ENCODE assay signal across 8 cellular contexts in the genomic region with DNA sequence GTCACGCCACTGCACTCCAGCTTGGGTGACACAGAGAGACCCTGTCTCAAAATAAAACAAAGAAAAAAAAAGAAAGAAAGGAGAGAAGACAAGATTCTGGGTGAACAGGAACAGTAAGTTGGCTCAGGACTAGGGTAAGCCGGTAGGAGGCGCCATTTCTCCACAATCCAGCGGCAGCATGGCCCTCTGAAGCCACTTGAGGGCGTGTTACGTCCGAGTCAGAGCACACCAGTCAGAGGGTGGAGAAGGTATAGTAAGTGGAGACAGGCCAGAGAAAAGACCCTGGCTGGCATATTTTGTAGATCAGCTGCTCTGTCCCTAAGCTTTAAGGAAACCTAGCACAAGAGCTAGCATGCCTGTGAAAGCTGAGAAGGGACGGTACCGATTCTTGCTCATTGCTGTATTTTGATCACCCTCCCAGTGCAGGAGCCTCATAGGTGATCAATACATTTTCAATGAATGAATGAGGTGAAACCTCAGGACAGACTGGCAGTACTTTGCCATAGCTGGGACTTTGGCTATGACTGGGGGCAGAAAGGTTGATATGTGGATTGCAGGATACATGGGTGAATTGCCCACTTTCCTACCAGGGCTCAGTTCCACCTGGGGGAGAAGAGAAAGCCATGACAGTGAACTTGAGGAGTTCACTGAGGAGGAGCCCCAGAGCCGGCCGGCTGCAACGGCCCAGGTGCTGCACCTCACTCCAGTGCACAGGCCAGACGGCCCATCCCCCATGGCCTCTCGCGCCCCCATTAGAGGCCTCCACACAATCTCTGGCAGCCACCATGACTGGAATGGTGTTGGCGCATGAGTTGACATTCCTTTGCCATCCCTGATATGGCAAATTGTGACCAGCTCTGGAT. TPM values are rescaled to one million over a fixed set of nuclear protein-coding genes. Genes with fewer than 3 reads are reported as not detected.
DNase-seq lines count a peak whose midpoint lies in the region; FAIRE-seq and TF ChIP-seq lines count a peak whose summit lies in the region.

No MANE protein-coding gene starts in this region.

- no peaks in the 10 kb centered on the region for H3K79me2 ChIP-seq in mesendoderm (ENCODE audit: control insufficient read depth, insufficient read depth, low read length)

- H3K27ac ChIP-seq in A673 (ENCODE audit: low read depth, low read length, poor library complexity, severe bottlenecking) (no peak overlapping the region), mesendoderm (ENCODE audit: low read depth, low read length) (no peak overlapping the region)

- no peak overlapping the region for H3K18ac ChIP-seq in mesendoderm (ENCODE audit: low read length)

- peak overlapping the region; percentile 3 for H3K9ac ChIP-seq in mesendoderm (ENCODE audit: low read length)

- peak; percentile 88 for DNase-seq in A673 (ENCODE audit: low spot score)
- DNase-seq in GM18507 (ENCODE audit: extremely low spot score, insufficient read length, low read depth): peak; percentile 68
- peak; percentile 89 for DNase-seq in HK-2 (ENCODE audit: unreplicated experiment)
- peak; percentile 97 for DNase-seq in NCI-H82 (lab: John Stamatoyannopoulos, UW)
- peak; percentile 92 to 94 for DNase-seq in activated CD4-positive, alpha-beta T cell treated with anti-CD3 and anti-CD28 coated beads, Interleukin-2, amount 50 U/mL, for 48 hours
- peak; percentile 88 for DNase-seq in effector CD4-positive, alpha-beta T cell
- DNase-seq in mesendoderm: peak; percentile 93
- DNase-seq in stimulated activated CD8-positive, alpha-beta memory T cell treated with anti-CD3 and anti-CD28 coated beads, Interleukin-2, amount 100 ng/mL, for 48 hours (ENCODE audit: low read depth in 2 of 2): peak; percentile 80 to 85

- no CpG with 5 or more reads among the region's 16 CpGs for WGBS in mesendoderm (ENCODE audit: extremely low coverage, insufficient coverage, low lambda C conversion rate)

- H2AK5ac ChIP-seq in mesendoderm (ENCODE audit: low read length): no peak overlapping the region

- no peak overlapping the region for H3K56ac ChIP-seq in mesendoderm (ENCODE audit: low read length)

- TF ChIP-seq CTCF in A673 (conservative IDR thresholded peaks at IDR 0.05; ENCODE audit: low read depth, low read length): peak; percentile 100

- peaks cover 4% of the 10 kb centered on the region for H3K4me1 ChIP-seq in A673 (ENCODE audit: insufficient read depth, low read length, poor library complexity, severe bottlenecking)
- no peaks in the 10 kb centered on the region for H3K4me1 ChIP-seq in mesendoderm (ENCODE audit: control insufficient read depth, low read depth, low read length)

- H4K8ac ChIP-seq in mesendoderm (ENCODE audit: low read depth, low read length): no peak overlapping the region

- H3K4me2 ChIP-seq in mesendoderm (ENCODE audit: low read length): no peak overlapping the region

- H4K5ac ChIP-seq in mesendoderm (ENCODE audit: low read length): no peak overlapping the region

- POLR2A ChIA-PET in A673 (lab: Charles Lee; ENCODE audit: low non-redundant PET): no interaction called here

- no peaks in the 10 kb centered on the region for H3K9me3 ChIP-seq in A673 (ENCODE audit: low read depth, low read length, poor library complexity, severe bottlenecking)

- H3K27me3 ChIP-seq in A673 (replicated peaks; ENCODE audit: insufficient read depth, low read depth, low read length, poor library complexity) (no peaks in the 10 kb centered on the region), mesendoderm (ENCODE audit: insufficient read depth, low read length, poor library complexity) (no peaks in the 10 kb centered on the region)

- no peak overlapping the region for H3K23ac ChIP-seq in mesendoderm (ENCODE audit: low read length)

- BruUV-seq in A673 (replicated peaks; lab: Mats Ljungman, UMichigan): no TSS peak

- no peak overlapping the region for H2BK5ac ChIP-seq in mesendoderm (ENCODE audit: low read length)

- H3K36me3 ChIP-seq in A673 (ENCODE audit: insufficient read depth, low read length, poor library complexity, severe bottlenecking) (no peaks in the 10 kb centered on the region), mesendoderm (ENCODE audit: control insufficient read depth, insufficient read depth, low read length) (no peaks in the 10 kb centered on the region)

- no peak overlapping the region for H2BK15ac ChIP-seq in mesendoderm (replicated peaks; ENCODE audit: low read depth)

- H3K4me3 ChIP-seq in A673 (ENCODE audit: low read depth, low read length, poor library complexity, severe bottlenecking) (no peak overlapping the region), mesendoderm (ENCODE audit: low read length) (no peak overlapping the region)

- CTCF ChIA-PET in A673 (lab: Charles Lee): interaction anchor here (0.9 to 1.5 kb wide), 3 partner anchors 76 to 171 kb away, joined by 3 to 7 read pairs (median 4); no protein-coding TSS in a partner anchor

- FAIRE-seq in GM18507 (lab: Jason Lieb, UNC): peak; percentile 96

- no peak overlapping the region for H3K4ac ChIP-seq in mesendoderm (ENCODE audit: low read depth, low read length)

- no peaks in the 10 kb centered on the region for H3K79me1 ChIP-seq in mesendoderm (ENCODE audit: low read length)

- intact Hi-C loops in A673 (cut with micrococcal nuclease; ENCODE audit: unreplicated experiment): loop anchor here (1.0 to 5.0 kb wide), 4 partner anchors 76 to 329 kb away; a partner anchor contains a TSS

- H2BK120ac ChIP-seq in mesendoderm (ENCODE audit: low read depth, low read length): no peak overlapping the region

RNA-seq across cellular contexts. Expression of a gene that starts 23.5 kb away (rescaled TPM):
- 2.2 and 2.5 TPM in 2 replicates for total RNA-seq in A673 (2021)
- 4.6 TPM for polyA plus RNA-seq in mesendoderm (2013, experiment 1 of 2)
- polyA plus RNA-seq in mesendoderm (2013, experiment 2 of 2): 5.5 TPM

RNA-seq across cellular contexts. Expression of a gene that starts 32.8 kb away (rescaled TPM):
- 24.3 and 27.5 TPM in 2 replicates for total RNA-seq in A673 (2021)
- polyA plus RNA-seq in mesendoderm (2013, experiment 1 of 2): 14.4 TPM
- polyA plus RNA-seq in mesendoderm (2013, experiment 2 of 2): 14.1 TPM

RNA-seq across cellular contexts. Expression of a gene that starts 38.8 kb away (rescaled TPM):
- 21.2 and 24.0 TPM in 2 replicates for total RNA-seq in A673 (2021)
- 13.3 TPM for polyA plus RNA-seq in mesendoderm (2013, experiment 1 of 2)
- 12.9 TPM for polyA plus RNA-seq in mesendoderm (2013, experiment 2 of 2)
